ENCODE assay signal across 1 cellular context in the genomic region with DNA sequence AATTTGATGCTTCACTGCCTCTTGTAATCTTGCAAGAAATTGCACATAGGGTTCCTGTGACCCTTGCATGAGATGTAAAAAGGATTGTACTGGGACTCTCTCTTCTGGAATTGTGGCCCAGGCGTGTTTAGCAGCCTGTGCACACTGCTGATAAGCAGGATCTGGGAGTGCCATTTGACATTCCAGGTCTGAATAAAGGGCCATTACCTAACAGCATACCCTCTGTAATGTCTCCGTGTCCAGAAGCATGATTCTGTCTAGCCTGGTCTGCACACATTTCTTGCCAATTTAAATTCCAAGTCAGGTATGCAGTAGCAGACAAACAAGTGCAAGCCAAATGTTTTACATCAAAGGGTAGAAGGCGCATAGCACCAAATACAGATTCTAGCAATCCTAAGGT.
TF ChIP-seq lines count a peak whose summit lies in the region.

No MANE protein-coding gene starts in this region.

TF ChIP-seq in K562, 482 proteins besides CTCF, POLR2A, EP300 and RAD21:
- TF ChIP-seq, protein P1, sequence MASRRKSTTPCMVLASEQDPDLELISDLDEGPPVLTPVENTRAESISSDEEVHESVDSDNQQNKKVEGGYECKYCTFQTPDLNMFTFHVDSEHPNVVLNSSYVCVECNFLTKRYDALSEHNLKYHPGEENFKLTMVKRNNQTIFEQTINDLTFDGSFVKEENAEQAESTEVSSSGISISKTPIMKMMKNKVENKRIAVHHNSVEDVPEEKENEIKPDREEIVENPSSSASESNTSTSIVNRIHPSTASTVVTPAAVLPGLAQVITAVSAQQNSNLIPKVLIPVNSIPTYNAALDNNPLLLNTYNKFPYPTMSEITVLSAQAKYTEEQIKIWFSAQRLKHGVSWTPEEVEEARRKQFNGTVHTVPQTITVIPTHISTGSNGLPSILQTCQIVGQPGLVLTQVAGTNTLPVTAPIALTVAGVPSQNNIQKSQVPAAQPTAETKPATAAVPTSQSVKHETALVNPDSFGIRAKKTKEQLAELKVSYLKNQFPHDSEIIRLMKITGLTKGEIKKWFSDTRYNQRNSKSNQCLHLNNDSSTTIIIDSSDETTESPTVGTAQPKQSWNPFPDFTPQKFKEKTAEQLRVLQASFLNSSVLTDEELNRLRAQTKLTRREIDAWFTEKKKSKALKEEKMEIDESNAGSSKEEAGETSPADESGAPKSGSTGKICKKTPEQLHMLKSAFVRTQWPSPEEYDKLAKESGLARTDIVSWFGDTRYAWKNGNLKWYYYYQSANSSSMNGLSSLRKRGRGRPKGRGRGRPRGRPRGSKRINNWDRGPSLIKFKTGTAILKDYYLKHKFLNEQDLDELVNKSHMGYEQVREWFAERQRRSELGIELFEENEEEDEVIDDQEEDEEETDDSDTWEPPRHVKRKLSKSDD (conservative IDR thresholded peaks at IDR 0.05; ENCODE audit: low read length), result no peak
- TF ChIP-seq ZNF239 (CRISPR knock-in tag; IDR thresholded peaks at IDR 0.05), result no peak
